In the genomic region with DNA sequence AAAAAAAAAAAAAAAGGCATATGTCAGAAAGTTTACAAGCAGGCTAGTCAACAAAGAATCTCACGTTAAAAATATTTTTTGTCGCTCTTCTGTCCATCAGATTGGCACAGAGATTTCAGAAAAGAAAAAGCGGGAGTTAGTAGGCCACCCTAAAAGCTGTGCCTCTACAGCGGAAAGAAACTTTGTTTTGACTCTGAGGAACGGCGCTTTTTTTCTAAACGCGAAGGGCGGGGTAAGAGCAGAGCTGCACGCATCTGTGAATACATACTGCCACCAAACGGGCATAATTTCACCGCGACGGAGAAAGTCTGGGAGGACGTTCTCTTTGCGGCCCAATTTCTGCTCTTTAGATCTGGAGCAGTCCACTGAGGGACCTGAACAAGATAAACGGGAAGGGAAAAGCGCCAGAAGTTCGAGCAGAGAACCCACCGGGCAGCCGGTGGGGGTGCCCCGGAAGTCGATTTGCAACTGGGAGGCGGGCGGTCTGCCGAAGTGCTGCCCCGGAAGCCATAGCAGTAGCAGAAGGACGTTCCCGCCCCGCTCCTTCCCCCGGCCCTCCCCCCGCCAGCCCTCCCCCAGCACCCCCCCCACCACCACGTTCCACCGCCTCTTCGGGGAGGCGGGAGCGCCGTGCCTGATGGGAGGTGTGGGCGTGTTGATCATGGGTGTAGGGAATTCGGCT, we compare ENCODE assay signal across 8 cellular contexts. TPM values are rescaled to one million over a fixed set of nuclear protein-coding genes. Genes with fewer than 3 reads are reported as not detected.
DNase-seq lines count a peak whose midpoint lies in the region; ATAC-seq and TF ChIP-seq lines count a peak whose summit lies in the region.
"Not testable (repeated sequence)": the region's sequence is repeated elsewhere in the genome, so short reads cannot be mapped to it uniquely, and the experiment has no call there.

No MANE protein-coding gene starts in this region.

- H3K27ac ChIP-seq in DOHH2 (ENCODE audit: low read depth, low read length) = peak overlapping the region; percentile 97
- H3K27ac ChIP-seq in body of pancreas = not testable (repeated sequence)

- intact Hi-C loops in body of pancreas (cut with DNase I) = not testable (repeated sequence)

- WGBS in body of pancreas, 2 donors = no CpG with 5 or more reads among the region's 40 CpGs

- not testable (repeated sequence) for TF ChIP-seq POLR2A in body of pancreas (IDR thresholded peaks at IDR 0.05)

- DNase-seq in T-helper 17 cell; body of pancreas; left lobe of liver (ENCODE audit: low spot score); stimulated activated effector memory CD8-positive, alpha-beta T cell treated with anti-CD3 and anti-CD28 coated beads, Interleukin-12 subunit alpha, Interleukin-12 subunit beta, amount 100 ng/mL, for 72 hours (ENCODE audit: low spot score in 2 of 2): not testable (repeated sequence)

- not testable (repeated sequence) for H3K36me3 Mint-ChIP-seq in T-helper 17 cell (ENCODE audit: low read depth)
- peaks cover 14% of the 10 kb centered on the region for H3K36me3 Mint-ChIP-seq in stimulated activated effector memory CD8-positive, alpha-beta T cell treated with anti-CD3 and anti-CD28 coated beads, Interleukin-12 subunit alpha, Interleukin-12 subunit beta, amount 100 ng/mL, for 72 hours

- not testable (repeated sequence) for H3K4me1 Mint-ChIP-seq in T-helper 17 cell
- peaks cover 12% of the 10 kb centered on the region for H3K4me1 Mint-ChIP-seq in stimulated activated effector memory CD8-positive, alpha-beta T cell treated with anti-CD3 and anti-CD28 coated beads, Interleukin-12 subunit alpha, Interleukin-12 subunit beta, amount 100 ng/mL, for 72 hours

- not testable (repeated sequence) for H3K79me2 ChIP-seq in DOHH2 (ENCODE audit: control insufficient read depth, low read length)

- H3K4me2 ChIP-seq in DOHH2 (ENCODE audit: low read length) = peak overlapping the region; percentile 90

- peak overlapping the region; percentile 87 for H3K4me3 Mint-ChIP-seq in T-helper 17 cell
- H3K4me3 Mint-ChIP-seq in stimulated activated effector memory CD8-positive, alpha-beta T cell treated with anti-CD3 and anti-CD28 coated beads, Interleukin-12 subunit alpha, Interleukin-12 subunit beta, amount 100 ng/mL, for 72 hours = peak overlapping the region; percentile 79

- H3K27me3 Mint-ChIP-seq in T-helper 17 cell = not testable (repeated sequence)

- TF ChIP-seq CTCF in DOHH2 (IDR thresholded peaks at IDR 0.05; ENCODE audit: low read depth, low read length, poor library complexity, severe bottlenecking); body of pancreas (IDR thresholded peaks at IDR 0.05): not testable (repeated sequence)

- H3K4me1 ChIP-seq in DOHH2 (ENCODE audit: control insufficient read depth, low read length) (peaks cover 26% of the 10 kb centered on the region), body of pancreas (peaks cover 17% of the 10 kb centered on the region)

- ATAC-seq in GM19463 (IDR thresholded peaks at IDR 0.05; ENCODE audit: unreplicated experiment) (peak; percentile 41), HG02840 (IDR thresholded peaks at IDR 0.05; ENCODE audit: low FRiP score, unreplicated experiment) (peak; percentile 57), HG03469 (IDR thresholded peaks at IDR 0.05; ENCODE audit: unreplicated experiment) (peak; percentile 30), T-helper 17 cell (peak; percentile 66), body of pancreas (peak; percentile 77), left lobe of liver (peak; percentile 75)
- ATAC-seq in stimulated activated effector memory CD8-positive, alpha-beta T cell treated with anti-CD3 and anti-CD28 coated beads, Interleukin-12 subunit alpha, Interleukin-12 subunit beta, amount 100 ng/mL, for 72 hours = peak; percentile 79

- H3K9me3 ChIP-seq in DOHH2 (ENCODE audit: control insufficient read depth, insufficient read depth, low read length); T-helper 17 cell (ENCODE audit: control insufficient read depth, low read length, poor library complexity, severe bottlenecking); body of pancreas: not testable (repeated sequence)

- H3K9me2 ChIP-seq in DOHH2 (replicated peaks; ENCODE audit: control insufficient read depth, low read length) = not testable (repeated sequence)

- not testable (repeated sequence) for H3K9me3 Mint-ChIP-seq in stimulated activated effector memory CD8-positive, alpha-beta T cell treated with anti-CD3 and anti-CD28 coated beads, Interleukin-12 subunit alpha, Interleukin-12 subunit beta, amount 100 ng/mL, for 72 hours

- H3K4me3 ChIP-seq in DOHH2 (ENCODE audit: low read length) = peak overlapping the region; percentile 76; the same call in 1 of the 2 replicates
- H3K4me3 ChIP-seq in body of pancreas = not testable (repeated sequence)

- not testable (repeated sequence) for H4K20me1 ChIP-seq in DOHH2 (ENCODE audit: control insufficient read depth, insufficient read depth, low read depth, low read length)

- not testable (repeated sequence) for H3K36me3 ChIP-seq in DOHH2 (ENCODE audit: control insufficient read depth, low read length); body of pancreas (replicated peaks in 1 of 2; ENCODE audit: insufficient read depth in 1 of 2, low read depth in 2 of 2)

- H3K27ac Mint-ChIP-seq in T-helper 17 cell = peak overlapping the region; percentile 98
- peak overlapping the region; percentile 98 for H3K27ac Mint-ChIP-seq in stimulated activated effector memory CD8-positive, alpha-beta T cell treated with anti-CD3 and anti-CD28 coated beads, Interleukin-12 subunit alpha, Interleukin-12 subunit beta, amount 100 ng/mL, for 72 hours

- not testable (repeated sequence) for H3K27me3 ChIP-seq in DOHH2 (ENCODE audit: control insufficient read depth, low read length); body of pancreas

- H3F3A ChIP-seq in DOHH2 (ENCODE audit: control insufficient read depth, insufficient read depth) = not testable (repeated sequence)

RNA-seq across cellular contexts. Expression of a gene that starts 23.6 kb away (rescaled TPM):
- total RNA-seq in T-helper 17 cell (10 to 100 TPM; 16.9 to 20.0 TPM), body of pancreas (1 to 10 TPM; 6.5 to 6.6 TPM), left lobe of liver (11.8 TPM)
